2 cellular contexts compared by ENCODE assay signal in genomic region chr10:1475095-1475583, GRCh38.
TF ChIP-seq lines count a peak whose summit lies in the region.

No MANE protein-coding gene starts in this region.

TF ChIP-seq in HEK293, 187 proteins besides CTCF, POLR2A, EP300 and RAD21 (continued from another document):
- TF ChIP-seq ZBTB49 (tag by site-specific recombination; IDR thresholded peaks at IDR 0.05; ENCODE audit: low read depth) = no peak
- TF ChIP-seq YY2 (tag by site-specific recombination; IDR thresholded peaks at IDR 0.05) = no peak
- peak; percentile 1; the same call in 1 of the 2 replicates for TF ChIP-seq ZIC2 (tag by site-specific recombination; IDR thresholded peaks at IDR 0.05)

TF ChIP-seq in GM12878, 131 proteins besides CTCF, POLR2A, EP300 and RAD21 (continued from another document):
- TF ChIP-seq MLLT1 (IDR thresholded peaks at IDR 0.05) = no peak
- no peak for TF ChIP-seq IRF5 (IDR thresholded peaks at IDR 0.05; ENCODE audit: borderline replicate concordance)
- TF ChIP-seq HDAC2 (IDR thresholded peaks at IDR 0.05) = no peak
- no peak for TF ChIP-seq CBFB (IDR thresholded peaks at IDR 0.05; ENCODE audit: low read depth)
- TF ChIP-seq RELA (IDR thresholded peaks at IDR 0.05; ENCODE audit: borderline replicate concordance, partially characterized antibody) = no peak
- no peak for TF ChIP-seq TAF1 (IDR thresholded peaks at IDR 0.05; ENCODE audit: borderline replicate concordance, low read depth, low read length)
- TF ChIP-seq FOXK2 (IDR thresholded peaks at IDR 0.05) = no peak
- no peak for TF ChIP-seq STAT1 (conservative IDR thresholded peaks at IDR 0.05)
- TF ChIP-seq MEF2A (IDR thresholded peaks at IDR 0.05; ENCODE audit: insufficient read depth, low read depth, low read length) = no peak
- no peak for TF ChIP-seq ETV6 (conservative IDR thresholded peaks at IDR 0.05 in 1 of 2, IDR thresholded peaks at IDR 0.05 in 1 of 2; ENCODE audit: borderline replicate concordance in 1 of 2, low read depth in 1 of 2)
- no peak for TF ChIP-seq CHD2 (IDR thresholded peaks at IDR 0.05; ENCODE audit: borderline replicate concordance, low read depth, low read length)
